ENCODE assay signal across 13 cellular contexts in the genomic region with DNA sequence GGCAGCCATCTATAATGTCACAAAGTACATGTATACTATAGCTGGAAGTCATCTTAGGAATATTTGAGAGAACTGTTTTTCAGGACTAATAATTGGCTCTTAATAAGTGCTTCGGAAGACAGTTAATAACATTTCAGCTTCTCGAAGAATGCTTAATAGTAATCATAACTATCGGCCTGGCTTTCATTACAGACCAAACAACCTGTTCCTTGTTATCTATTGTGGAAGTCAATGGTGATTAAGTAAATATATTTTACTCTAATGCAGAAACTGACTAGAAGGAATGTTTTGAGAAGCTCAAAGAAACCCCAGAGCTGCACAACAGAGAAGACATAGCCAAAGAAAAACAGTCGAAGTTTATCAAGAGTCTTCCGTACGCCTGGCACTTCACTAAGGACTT.
DNase-seq lines count a peak whose midpoint lies in the region; ATAC-seq and TF ChIP-seq lines count a peak whose summit lies in the region.
"Had no signal": no experiment of that assay in that cellular context is flagged by ENCODE, and none has a peak within 500 bp of the region (broad histone marks: within the 10 kb centered on the region; RNA-seq: fewer than 3 reads in every experiment).

No MANE protein-coding gene starts in this region.

- no peaks in the 10 kb centered on the region for H3K36me3 ChIP-seq in heart left ventricle
- H3K36me3 ChIP-seq in breast epithelium = no peaks in the 10 kb centered on the region
- H3K36me3 ChIP-seq in muscle layer of duodenum (ENCODE audit: control insufficient read depth in 1 of 2, insufficient read depth in 2 of 2, low read length in 2 of 2) = no peaks in the 10 kb centered on the region
- H3K36me3 ChIP-seq in tibial nerve = no peaks in the 10 kb centered on the region
- H3K36me3 ChIP-seq: WERI-Rb-1 had no signal

- ATAC-seq in heart left ventricle = no peak
- no peak for ATAC-seq in HG03139 (IDR thresholded peaks at IDR 0.05; ENCODE audit: unreplicated experiment)
- ATAC-seq: activated CD8-positive, alpha-beta T cell treated with anti-CD3 and anti-CD28 coated beads, Interleukin-2, amount 10 ng/mL, durations not matched to agents 7 days and 5 days; stimulated activated naive B cell treated with anti-CD40 and anti-IgM and Interleukin-4, amounts not matched to agents 10 μg/mL and 1 μg/mL and 100 μg/mL, for 72 hours had no signal

- H3K27me3 ChIP-seq in heart left ventricle (no peaks in the 10 kb centered on the region), breast epithelium (no peaks in the 10 kb centered on the region), muscle layer of duodenum (ENCODE audit: low read depth, low read length) (no peaks in the 10 kb centered on the region), tibial nerve (no peaks in the 10 kb centered on the region)

- H3K4me1 ChIP-seq in heart left ventricle (peaks cover 0 to 52% (median 40%) of the 10 kb centered on the region in 12 donors), breast epithelium (no peaks in the 10 kb centered on the region), muscle layer of duodenum (ENCODE audit: control insufficient read depth in 1 of 2, insufficient read depth in 2 of 2, low read length in 2 of 2) (peaks cover 11 to 13% of the 10 kb centered on the region in 2 donors), tibial nerve (peaks cover 0 to 44% (median 10%) of the 10 kb centered on the region in 4 donors)

- no peak for TF ChIP-seq POLR2A in heart left ventricle (IDR thresholded peaks at IDR 0.05)
- TF ChIP-seq POLR2A in breast epithelium (IDR thresholded peaks at IDR 0.05) = no peak
- TF ChIP-seq POLR2A in tibial nerve (IDR thresholded peaks at IDR 0.05) = no peak

- no peak overlapping the region for H3K4me3 ChIP-seq in heart left ventricle
- H3K4me3 ChIP-seq in breast epithelium = no peak overlapping the region
- H3K4me3 ChIP-seq in muscle layer of duodenum (ENCODE audit: low read depth in 1 of 2, low read length in 2 of 2) = no peak overlapping the region
- no peak overlapping the region for H3K4me3 ChIP-seq in tibial nerve

- 60 to 74% (median 65%) methylated on average over 6 of the region's 6 CpGs for WGBS in heart left ventricle, 4 donors
- WGBS in tibial nerve, 2 donors = 51 to 58% methylated on average over 6 of the region's 6 CpGs

- no peak for DNase-seq in heart left ventricle
- DNase-seq in cardiac septum (ENCODE audit: low spot score) = no peak
- DNase-seq in breast epithelium (ENCODE audit: low spot score in 2 of 2) = no peak
- no peak for DNase-seq in tibial nerve (ENCODE audit: low spot score in 2 of 2)
- DNase-seq in NCI-H1436 treated with DMSO at 0.1 percent for 48 hours (lab: John Stamatoyannopoulos, UW) = no peak
- DNase-seq in retina = no peak
- DNase-seq: activated CD8-positive, alpha-beta T cell treated with anti-CD3 and anti-CD28 coated beads, Interleukin-2, amount 10 ng/mL, durations not matched to agents 7 days and 5 days; immature natural killer cell; NCI-H748 treated with DMSO at 0.1 percent for 48 hours; stimulated activated naive B cell treated with anti-CD40 and anti-IgM and Interleukin-4, amounts not matched to agents 10 μg/mL and 1 μg/mL and 100 μg/mL, for 72 hours; WERI-Rb-1 had no signal

- no peak for TF ChIP-seq EP300 in tibial nerve (IDR thresholded peaks at IDR 0.05)

- intact Hi-C loops in heart left ventricle (cut with DNase I) (loop anchor here in 8 of 10 donors (2.0 to 10.0 kb wide), 8 partner anchors 62 to 358 kb away; no protein-coding TSS in a partner anchor), cardiac septum (cut with DNase I) (loop anchor here (10.0 kb wide), 2 partner anchors 62 to 358 kb away; no protein-coding TSS in a partner anchor), breast epithelium (cut with DNase I; ENCODE audit: low total_unique reads) (loop anchor here (10.0 kb wide), 1 partner anchor 138 kb away; a partner anchor contains a TSS)

- H3K27ac ChIP-seq in heart left ventricle (peak overlapping the region in 7 of 12 donors; percentile 57 to 83 (median 77)), breast epithelium (peak overlapping the region; percentile 1 to 13), muscle layer of duodenum (ENCODE audit: low read length) (peak overlapping the region; percentile 3), tibial nerve (peak overlapping the region; percentile 19 to 89 (median 56))
- H3K27ac ChIP-seq: WERI-Rb-1 had no signal

- H3K9me3 ChIP-seq in heart left ventricle = peaks cover 0 to 4% (median 0%) of the 10 kb centered on the region in 12 donors
- H3K9me3 ChIP-seq in breast epithelium = no peaks in the 10 kb centered on the region
- no peaks in the 10 kb centered on the region for H3K9me3 ChIP-seq in muscle layer of duodenum (ENCODE audit: control insufficient read depth in 1 of 2, low read length in 2 of 2)
- H3K9me3 ChIP-seq in tibial nerve = no peaks in the 10 kb centered on the region

- no peak for TF ChIP-seq CTCF in heart left ventricle (IDR thresholded peaks at IDR 0.05)
- no peak for TF ChIP-seq CTCF in breast epithelium (IDR thresholded peaks at IDR 0.05)
- no peak for TF ChIP-seq CTCF in tibial nerve (IDR thresholded peaks at IDR 0.05)

Comparison
In these comparisons a context has a peak if more than half of its experiments do, and no peak if none do; other contexts are left out.
1. H3K27ac ChIP-seq: peak in every context shown above with its lines; median percentile 77 in heart left ventricle; 56 in tibial nerve; 7 in breast epithelium; 3 in muscle layer of duodenum.